Comparison of ENCODE assay signal across 1 cellular context in the genomic region with DNA sequence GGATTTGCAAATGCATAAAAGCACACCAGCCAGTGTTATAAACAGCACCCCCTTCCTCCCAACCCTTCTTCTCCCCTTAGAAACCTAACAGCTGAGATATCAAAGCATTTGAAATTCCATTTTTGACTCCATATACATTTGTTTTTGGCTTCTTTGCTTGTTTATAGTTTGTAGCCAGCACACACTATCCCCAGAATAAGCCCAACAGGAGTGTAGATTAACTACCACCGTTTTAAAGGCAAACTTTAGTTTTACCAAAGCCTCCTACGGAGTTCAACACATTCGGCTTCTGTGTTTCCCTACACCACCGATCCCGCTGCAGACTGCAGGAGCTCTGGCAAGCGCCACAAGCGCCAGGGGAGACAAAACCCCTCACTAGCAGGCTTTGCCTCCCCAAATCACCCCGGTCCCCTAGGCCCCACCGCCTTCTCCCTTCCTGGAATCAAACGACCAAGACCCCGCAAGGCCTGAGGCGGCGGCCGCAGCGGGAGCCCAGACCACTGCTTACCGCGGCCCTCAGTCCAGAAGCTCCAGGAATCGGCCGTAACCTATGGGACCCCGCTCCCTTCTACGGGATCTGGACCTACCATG.
TF ChIP-seq lines count a peak whose summit lies in the region.

No MANE protein-coding gene starts in this region.

TF ChIP-seq in HepG2, 621 proteins besides CTCF, POLR2A, EP300 and RAD21 (continued from another document):
- TF ChIP-seq, protein P1, sequence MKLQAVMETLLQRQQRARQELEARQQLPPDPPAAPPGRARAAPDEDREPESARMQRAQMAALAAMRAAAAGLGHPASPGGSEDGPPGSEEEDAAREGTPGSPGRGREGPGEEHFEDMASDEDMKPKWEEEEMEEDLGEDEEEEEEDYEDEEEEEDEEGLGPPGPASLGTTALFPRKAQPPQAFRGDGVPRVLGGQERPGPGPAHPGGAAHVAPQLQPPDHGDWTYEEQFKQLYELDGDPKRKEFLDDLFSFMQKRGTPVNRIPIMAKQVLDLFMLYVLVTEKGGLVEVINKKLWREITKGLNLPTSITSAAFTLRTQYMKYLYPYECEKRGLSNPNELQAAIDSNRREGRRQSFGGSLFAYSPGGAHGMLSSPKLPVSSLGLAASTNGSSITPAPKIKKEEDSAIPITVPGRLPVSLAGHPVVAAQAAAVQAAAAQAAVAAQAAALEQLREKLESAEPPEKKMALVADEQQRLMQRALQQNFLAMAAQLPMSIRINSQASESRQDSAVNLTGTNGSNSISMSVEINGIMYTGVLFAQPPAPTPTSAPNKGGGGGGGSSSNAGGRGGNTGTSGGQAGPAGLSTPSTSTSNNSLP (IDR thresholded peaks at IDR 0.05; ENCODE audit: low read depth, low read length), result peak; percentile 8; the same call in 1 of the 2 replicates
- TF ChIP-seq ZFP1 (CRISPR knock-in tag; IDR thresholded peaks at IDR 0.05) (no peak), HOXA3 (CRISPR knock-in tag; IDR thresholded peaks at IDR 0.05) (no peak), HDAC2 (CRISPR knock-in tag; IDR thresholded peaks at IDR 0.05) (no peak), FOXP1 (IDR thresholded peaks at IDR 0.05) (no peak), FOXP1 (CRISPR knock-in tag; IDR thresholded peaks at IDR 0.05) (no peak), THAP11 (CRISPR knock-in tag; IDR thresholded peaks at IDR 0.05) (no peak), CREM (IDR thresholded peaks at IDR 0.05) (no peak), CREM (CRISPR knock-in tag; IDR thresholded peaks at IDR 0.05) (no peak), ZNF878 (CRISPR knock-in tag; IDR thresholded peaks at IDR 0.05) (no peak), ELF3 (CRISPR knock-in tag; IDR thresholded peaks at IDR 0.05) (no peak)
- TF ChIP-seq, protein P2, sequence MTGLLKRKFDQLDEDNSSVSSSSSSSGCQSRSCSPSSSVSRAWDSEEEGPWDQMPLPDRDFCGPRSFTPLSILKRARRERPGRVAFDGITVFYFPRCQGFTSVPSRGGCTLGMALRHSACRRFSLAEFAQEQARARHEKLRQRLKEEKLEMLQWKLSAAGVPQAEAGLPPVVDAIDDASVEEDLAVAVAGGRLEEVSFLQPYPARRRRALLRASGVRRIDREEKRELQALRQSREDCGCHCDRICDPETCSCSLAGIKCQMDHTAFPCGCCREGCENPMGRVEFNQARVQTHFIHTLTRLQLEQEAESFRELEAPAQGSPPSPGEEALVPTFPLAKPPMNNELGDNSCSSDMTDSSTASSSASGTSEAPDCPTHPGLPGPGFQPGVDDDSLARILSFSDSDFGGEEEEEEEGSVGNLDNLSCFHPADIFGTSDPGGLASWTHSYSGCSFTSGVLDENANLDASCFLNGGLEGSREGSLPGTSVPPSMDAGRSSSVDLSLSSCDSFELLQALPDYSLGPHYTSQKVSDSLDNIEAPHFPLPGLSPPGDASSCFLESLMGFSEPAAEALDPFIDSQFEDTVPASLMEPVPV (CRISPR knock-in tag; IDR thresholded peaks at IDR 0.05), result no peak
- TF ChIP-seq, protein P3, sequence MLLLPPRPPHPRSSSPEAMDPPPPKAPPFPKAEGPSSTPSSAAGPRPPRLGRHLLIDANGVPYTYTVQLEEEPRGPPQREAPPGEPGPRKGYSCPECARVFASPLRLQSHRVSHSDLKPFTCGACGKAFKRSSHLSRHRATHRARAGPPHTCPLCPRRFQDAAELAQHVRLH (CRISPR knock-in tag; IDR thresholded peaks at IDR 0.05; ENCODE audit: borderline replicate concordance, low read depth), result no peak
